ENCODE assay signal across 1 cellular context in the genomic region with DNA sequence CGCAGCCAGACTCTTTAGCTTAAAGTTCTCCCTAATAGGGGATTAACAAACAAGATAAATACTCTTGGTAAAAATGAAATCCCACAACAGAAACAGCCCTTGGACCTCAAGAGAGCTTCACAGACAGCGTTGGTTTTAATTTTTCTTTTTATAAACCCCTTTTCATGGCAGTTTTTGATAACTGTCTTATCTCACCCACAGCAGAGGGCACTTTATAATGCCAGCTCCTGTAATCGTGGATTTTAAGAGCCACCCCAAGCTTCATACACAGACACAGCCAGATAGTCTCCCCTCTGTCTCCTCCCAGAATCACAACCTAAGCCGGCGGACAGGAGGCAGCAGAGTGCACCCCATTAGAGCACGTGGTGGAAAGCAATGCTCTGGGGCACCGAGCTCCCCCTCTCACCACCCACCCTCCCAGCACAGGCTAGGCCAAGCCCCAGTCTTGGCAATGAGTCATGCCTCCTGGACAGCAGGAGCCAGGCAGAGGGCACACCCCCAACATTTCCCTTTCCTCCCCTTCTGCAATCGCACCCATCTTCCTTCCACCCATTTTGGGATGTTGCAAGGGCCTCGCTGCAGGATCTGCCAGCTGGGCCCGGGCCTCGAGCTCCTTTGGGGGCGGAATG.
TF ChIP-seq lines count a peak whose summit lies in the region.

No MANE protein-coding gene starts in this region.

TF ChIP-seq in HepG2, 621 proteins besides CTCF, POLR2A, EP300 and RAD21 (continued from another document and continues in another):
- TF ChIP-seq ZNF644 (CRISPR knock-in tag; IDR thresholded peaks at IDR 0.05; ENCODE audit: low read depth) = peak; percentile 83; the same call in 1 of the 2 replicates
- peak; percentile 46; the same call in 1 of the 2 replicates for TF ChIP-seq ZNF709 (CRISPR knock-in tag; IDR thresholded peaks at IDR 0.05)
- peak; percentile 96 for TF ChIP-seq SAP130 (CRISPR knock-in tag; IDR thresholded peaks at IDR 0.05; ENCODE audit: low read depth)
- TF ChIP-seq, protein P1, sequence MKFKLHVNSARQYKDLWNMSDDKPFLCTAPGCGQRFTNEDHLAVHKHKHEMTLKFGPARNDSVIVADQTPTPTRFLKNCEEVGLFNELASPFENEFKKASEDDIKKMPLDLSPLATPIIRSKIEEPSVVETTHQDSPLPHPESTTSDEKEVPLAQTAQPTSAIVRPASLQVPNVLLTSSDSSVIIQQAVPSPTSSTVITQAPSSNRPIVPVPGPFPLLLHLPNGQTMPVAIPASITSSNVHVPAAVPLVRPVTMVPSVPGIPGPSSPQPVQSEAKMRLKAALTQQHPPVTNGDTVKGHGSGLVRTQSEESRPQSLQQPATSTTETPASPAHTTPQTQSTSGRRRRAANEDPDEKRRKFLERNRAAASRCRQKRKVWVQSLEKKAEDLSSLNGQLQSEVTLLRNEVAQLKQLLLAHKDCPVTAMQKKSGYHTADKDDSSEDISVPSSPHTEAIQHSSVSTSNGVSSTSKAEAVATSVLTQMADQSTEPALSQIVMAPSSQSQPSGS (CRISPR knock-in tag; IDR thresholded peaks at IDR 0.05) = no peak
- TF ChIP-seq, protein P2, sequence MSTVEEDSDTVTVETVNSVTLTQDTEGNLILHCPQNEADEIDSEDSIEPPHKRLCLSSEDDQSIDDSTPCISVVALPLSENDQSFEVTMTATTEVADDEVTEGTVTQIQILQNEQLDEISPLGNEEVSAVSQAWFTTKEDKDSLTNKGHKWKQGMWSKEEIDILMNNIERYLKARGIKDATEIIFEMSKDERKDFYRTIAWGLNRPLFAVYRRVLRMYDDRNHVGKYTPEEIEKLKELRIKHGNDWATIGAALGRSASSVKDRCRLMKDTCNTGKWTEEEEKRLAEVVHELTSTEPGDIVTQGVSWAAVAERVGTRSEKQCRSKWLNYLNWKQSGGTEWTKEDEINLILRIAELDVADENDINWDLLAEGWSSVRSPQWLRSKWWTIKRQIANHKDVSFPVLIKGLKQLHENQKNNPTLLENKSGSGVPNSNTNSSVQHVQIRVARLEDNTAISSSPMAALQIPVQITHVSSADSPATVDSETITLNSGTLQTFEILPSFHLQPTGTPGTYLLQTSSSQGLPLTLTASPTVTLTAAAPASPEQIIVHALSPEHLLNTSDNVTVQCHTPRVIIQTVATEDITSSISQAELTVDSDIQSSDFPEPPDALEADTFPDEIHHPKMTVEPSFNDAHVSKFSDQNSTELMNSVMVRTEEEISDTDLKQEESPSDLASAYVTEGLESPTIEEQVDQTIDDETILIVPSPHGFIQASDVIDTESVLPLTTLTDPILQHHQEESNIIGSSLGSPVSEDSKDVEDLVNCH (CRISPR knock-in tag; IDR thresholded peaks at IDR 0.05) = 0 out of 2 replicates have a peak, but pooled peaks have one; percentile 6
- TF ChIP-seq, protein P3, sequence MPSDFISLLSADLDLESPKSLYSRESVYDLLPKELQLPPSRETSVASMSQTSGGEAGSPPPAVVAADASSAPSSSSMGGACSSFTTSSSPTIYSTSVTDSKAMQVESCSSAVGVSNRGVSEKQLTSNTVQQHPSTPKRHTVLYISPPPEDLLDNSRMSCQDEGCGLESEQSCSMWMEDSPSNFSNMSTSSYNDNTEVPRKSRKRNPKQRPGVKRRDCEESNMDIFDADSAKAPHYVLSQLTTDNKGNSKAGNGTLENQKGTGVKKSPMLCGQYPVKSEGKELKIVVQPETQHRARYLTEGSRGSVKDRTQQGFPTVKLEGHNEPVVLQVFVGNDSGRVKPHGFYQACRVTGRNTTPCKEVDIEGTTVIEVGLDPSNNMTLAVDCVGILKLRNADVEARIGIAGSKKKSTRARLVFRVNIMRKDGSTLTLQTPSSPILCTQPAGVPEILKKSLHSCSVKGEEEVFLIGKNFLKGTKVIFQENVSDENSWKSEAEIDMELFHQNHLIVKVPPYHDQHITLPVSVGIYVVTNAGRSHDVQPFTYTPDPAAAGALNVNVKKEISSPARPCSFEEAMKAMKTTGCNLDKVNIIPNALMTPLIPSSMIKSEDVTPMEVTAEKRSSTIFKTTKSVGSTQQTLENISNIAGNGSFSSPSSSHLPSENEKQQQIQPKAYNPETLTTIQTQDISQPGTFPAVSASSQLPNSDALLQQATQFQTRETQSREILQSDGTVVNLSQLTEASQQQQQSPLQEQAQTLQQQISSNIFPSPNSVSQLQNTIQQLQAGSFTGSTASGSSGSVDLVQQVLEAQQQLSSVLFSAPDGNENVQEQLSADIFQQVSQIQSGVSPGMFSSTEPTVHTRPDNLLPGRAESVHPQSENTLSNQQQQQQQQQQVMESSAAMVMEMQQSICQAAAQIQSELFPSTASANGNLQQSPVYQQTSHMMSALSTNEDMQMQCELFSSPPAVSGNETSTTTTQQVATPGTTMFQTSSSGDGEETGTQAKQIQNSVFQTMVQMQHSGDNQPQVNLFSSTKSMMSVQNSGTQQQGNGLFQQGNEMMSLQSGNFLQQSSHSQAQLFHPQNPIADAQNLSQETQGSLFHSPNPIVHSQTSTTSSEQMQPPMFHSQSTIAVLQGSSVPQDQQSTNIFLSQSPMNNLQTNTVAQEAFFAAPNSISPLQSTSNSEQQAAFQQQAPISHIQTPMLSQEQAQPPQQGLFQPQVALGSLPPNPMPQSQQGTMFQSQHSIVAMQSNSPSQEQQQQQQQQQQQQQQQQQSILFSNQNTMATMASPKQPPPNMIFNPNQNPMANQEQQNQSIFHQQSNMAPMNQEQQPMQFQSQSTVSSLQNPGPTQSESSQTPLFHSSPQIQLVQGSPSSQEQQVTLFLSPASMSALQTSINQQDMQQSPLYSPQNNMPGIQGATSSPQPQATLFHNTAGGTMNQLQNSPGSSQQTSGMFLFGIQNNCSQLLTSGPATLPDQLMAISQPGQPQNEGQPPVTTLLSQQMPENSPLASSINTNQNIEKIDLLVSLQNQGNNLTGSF (CRISPR knock-in tag; IDR thresholded peaks at IDR 0.05) = 0 out of 2 replicates have a peak, but pooled peaks have one; percentile 16
- TF ChIP-seq FOXK2 (IDR thresholded peaks at IDR 0.05) = no peak
- 0 out of 2 replicates have a peak, but pooled peaks have one; percentile 57 for TF ChIP-seq ZC3H4 (CRISPR knock-in tag; IDR thresholded peaks at IDR 0.05; ENCODE audit: borderline replicate concordance)
- TF ChIP-seq ZEB1 (IDR thresholded peaks at IDR 0.05; ENCODE audit: insufficient replicate concordance, low read depth) = peak; percentile 3
- TF ChIP-seq FOXJ3 (CRISPR knock-in tag; IDR thresholded peaks at IDR 0.05; ENCODE audit: borderline replicate concordance) = no peak
- TF ChIP-seq CBFB (CRISPR knock-in tag; IDR thresholded peaks at IDR 0.05) = no peak; the same call in 1 of the 2 replicates
- TF ChIP-seq, protein P4, sequence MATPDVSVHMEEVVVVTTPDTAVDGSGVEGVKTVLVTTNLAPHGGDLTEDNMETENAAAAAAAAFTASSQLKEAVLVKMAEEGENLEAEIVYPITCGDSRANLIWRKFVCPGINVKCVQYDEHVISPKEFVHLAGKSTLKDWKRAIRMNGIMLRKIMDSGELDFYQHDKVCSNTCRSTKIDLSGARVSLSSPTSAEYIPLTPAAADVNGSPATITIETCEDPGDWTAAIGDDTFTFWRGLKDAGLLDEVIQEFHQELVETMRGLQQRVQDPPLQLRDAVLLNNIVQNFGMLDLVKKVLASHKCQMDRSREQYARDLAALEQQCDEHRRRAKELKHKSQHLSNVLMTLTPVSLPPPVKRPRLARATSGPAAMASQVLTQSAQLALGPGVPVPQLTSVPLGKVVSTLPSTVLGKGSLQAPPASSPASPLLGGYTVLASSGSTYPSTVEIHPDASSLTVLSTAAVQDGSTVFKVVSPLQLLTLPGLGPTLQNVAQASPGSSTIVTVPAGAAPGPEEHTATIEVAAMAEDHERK (CRISPR knock-in tag; IDR thresholded peaks at IDR 0.05; ENCODE audit: low read depth) = no peak
- peak; percentile 60 for TF ChIP-seq CEBPG (CRISPR knock-in tag; IDR thresholded peaks at IDR 0.05)
- TF ChIP-seq TRIM24 (CRISPR knock-in tag; IDR thresholded peaks at IDR 0.05) = no peak
- TF ChIP-seq TCF12 (IDR thresholded peaks at IDR 0.05) = no peak
- no peak for TF ChIP-seq TCF12 (CRISPR knock-in tag; IDR thresholded peaks at IDR 0.05)
- TF ChIP-seq ZNF639 (CRISPR knock-in tag; conservative IDR thresholded peaks at IDR 0.05) = peak; percentile 20; the same call in 1 of the 2 replicates
- TF ChIP-seq PATZ1 (CRISPR knock-in tag; IDR thresholded peaks at IDR 0.05) = peak; percentile 47; the same call in 1 of the 2 replicates
- peak; percentile 71 for TF ChIP-seq DRAP1 (CRISPR knock-in tag; IDR thresholded peaks at IDR 0.05)
- TF ChIP-seq MAFK (conservative IDR thresholded peaks at IDR 0.05 in 1 of 2, IDR thresholded peaks at IDR 0.05 in 1 of 2; ENCODE audit: low read length in 2 of 2) = peak in 1 of 2 experiments; percentile 1; a peak in 1 of 4 replicates
- peak; percentile 52 for TF ChIP-seq STAG1 (CRISPR knock-in tag; IDR thresholded peaks at IDR 0.05)
- TF ChIP-seq REPIN1 (CRISPR knock-in tag; IDR thresholded peaks at IDR 0.05; ENCODE audit: borderline replicate concordance, low read depth) = peak; percentile 35; the same call in 1 of the 2 replicates
- TF ChIP-seq ZNF850 (CRISPR knock-in tag; conservative IDR thresholded peaks at IDR 0.05) = 0 out of 2 replicates have a peak, but pooled peaks have one; percentile 46
- TF ChIP-seq TBP (CRISPR knock-in tag; IDR thresholded peaks at IDR 0.05) = no peak
- peak; percentile 83 for TF ChIP-seq JUND (CRISPR knock-in tag; IDR thresholded peaks at IDR 0.05)
- 0 out of 2 replicates have a peak, but pooled peaks have one; percentile 25 for TF ChIP-seq NFYC (CRISPR knock-in tag; IDR thresholded peaks at IDR 0.05)
- TF ChIP-seq RORA (CRISPR knock-in tag; IDR thresholded peaks at IDR 0.05) = no peak
- TF ChIP-seq ARNTL (CRISPR knock-in tag; IDR thresholded peaks at IDR 0.05) = peak; percentile 84; the same call in 1 of the 2 replicates
- TF ChIP-seq ZNF207 (IDR thresholded peaks at IDR 0.05; ENCODE audit: borderline replicate concordance) = no peak
- no peak; the same call in 1 of the 2 replicates for TF ChIP-seq ZNF776 (CRISPR knock-in tag; IDR thresholded peaks at IDR 0.05)
- TF ChIP-seq SIN3A (IDR thresholded peaks at IDR 0.05; ENCODE audit: borderline replicate concordance, low read depth, low read length) = peak; percentile 90; the same call in 1 of the 2 replicates
- TF ChIP-seq, protein P5, sequence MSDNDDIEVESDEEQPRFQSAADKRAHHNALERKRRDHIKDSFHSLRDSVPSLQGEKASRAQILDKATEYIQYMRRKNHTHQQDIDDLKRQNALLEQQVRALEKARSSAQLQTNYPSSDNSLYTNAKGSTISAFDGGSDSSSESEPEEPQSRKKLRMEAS (IDR thresholded peaks at IDR 0.05) = peak; percentile 99
- TF ChIP-seq KLF16 (CRISPR knock-in tag; IDR thresholded peaks at IDR 0.05) = peak in 1 of 2 experiments; percentile 86; a peak in 2 of 4 replicates
- TF ChIP-seq TOE1 (CRISPR knock-in tag; IDR thresholded peaks at IDR 0.05) = no peak; the same call in 1 of the 2 replicates
- TF ChIP-seq ZNF274 (CRISPR knock-in tag; IDR thresholded peaks at IDR 0.05) = no peak
- peak; percentile 84 for TF ChIP-seq SALL1 (CRISPR knock-in tag; IDR thresholded peaks at IDR 0.05)
- TF ChIP-seq KAT8 (CRISPR knock-in tag; IDR thresholded peaks at IDR 0.05) = peak; percentile 62; the same call in 1 of the 2 replicates
- TF ChIP-seq NFIC (IDR thresholded peaks at IDR 0.05; ENCODE audit: low read length) = no peak
- 0 out of 2 replicates have a peak, but pooled peaks have one; percentile 44 for TF ChIP-seq ZNF441 (CRISPR knock-in tag; IDR thresholded peaks at IDR 0.05; ENCODE audit: borderline replicate concordance)
- peak; percentile 68 for TF ChIP-seq HDAC2 (CRISPR knock-in tag; IDR thresholded peaks at IDR 0.05)
- 0 out of 2 replicates have a peak, but pooled peaks have one; percentile 48 for TF ChIP-seq ATAD3A (CRISPR knock-in tag; IDR thresholded peaks at IDR 0.05)
- peak; percentile 18 for TF ChIP-seq ZNF781 (CRISPR knock-in tag; IDR thresholded peaks at IDR 0.05; ENCODE audit: borderline replicate concordance, not compliant biosample characterization)
- TF ChIP-seq, protein P6, sequence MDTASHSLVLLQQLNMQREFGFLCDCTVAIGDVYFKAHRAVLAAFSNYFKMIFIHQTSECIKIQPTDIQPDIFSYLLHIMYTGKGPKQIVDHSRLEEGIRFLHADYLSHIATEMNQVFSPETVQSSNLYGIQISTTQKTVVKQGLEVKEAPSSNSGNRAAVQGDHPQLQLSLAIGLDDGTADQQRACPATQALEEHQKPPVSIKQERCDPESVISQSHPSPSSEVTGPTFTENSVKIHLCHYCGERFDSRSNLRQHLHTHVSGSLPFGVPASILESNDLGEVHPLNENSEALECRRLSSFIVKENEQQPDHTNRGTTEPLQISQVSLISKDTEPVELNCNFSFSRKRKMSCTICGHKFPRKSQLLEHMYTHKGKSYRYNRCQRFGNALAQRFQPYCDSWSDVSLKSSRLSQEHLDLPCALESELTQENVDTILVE (CRISPR knock-in tag; IDR thresholded peaks at IDR 0.05) = peak; percentile 66
- peak; percentile 95; the same call in 1 of the 3 replicates for TF ChIP-seq MXI1 (IDR thresholded peaks at IDR 0.05; ENCODE audit: borderline replicate concordance, low read depth, low read length)
- peak; percentile 62; the same call in 1 of the 2 replicates for TF ChIP-seq CBX5 (CRISPR knock-in tag; IDR thresholded peaks at IDR 0.05; ENCODE audit: borderline replicate concordance)
- no peak for TF ChIP-seq SP2 (CRISPR knock-in tag; IDR thresholded peaks at IDR 0.05)
- 0 out of 4 replicates have a peak, but pooled peaks of 1 of the 2 experiments have one; percentile 19 for TF ChIP-seq NR2F1 (CRISPR knock-in tag; IDR thresholded peaks at IDR 0.05)
